13 cellular contexts compared by ENCODE assay signal in the genomic region with DNA sequence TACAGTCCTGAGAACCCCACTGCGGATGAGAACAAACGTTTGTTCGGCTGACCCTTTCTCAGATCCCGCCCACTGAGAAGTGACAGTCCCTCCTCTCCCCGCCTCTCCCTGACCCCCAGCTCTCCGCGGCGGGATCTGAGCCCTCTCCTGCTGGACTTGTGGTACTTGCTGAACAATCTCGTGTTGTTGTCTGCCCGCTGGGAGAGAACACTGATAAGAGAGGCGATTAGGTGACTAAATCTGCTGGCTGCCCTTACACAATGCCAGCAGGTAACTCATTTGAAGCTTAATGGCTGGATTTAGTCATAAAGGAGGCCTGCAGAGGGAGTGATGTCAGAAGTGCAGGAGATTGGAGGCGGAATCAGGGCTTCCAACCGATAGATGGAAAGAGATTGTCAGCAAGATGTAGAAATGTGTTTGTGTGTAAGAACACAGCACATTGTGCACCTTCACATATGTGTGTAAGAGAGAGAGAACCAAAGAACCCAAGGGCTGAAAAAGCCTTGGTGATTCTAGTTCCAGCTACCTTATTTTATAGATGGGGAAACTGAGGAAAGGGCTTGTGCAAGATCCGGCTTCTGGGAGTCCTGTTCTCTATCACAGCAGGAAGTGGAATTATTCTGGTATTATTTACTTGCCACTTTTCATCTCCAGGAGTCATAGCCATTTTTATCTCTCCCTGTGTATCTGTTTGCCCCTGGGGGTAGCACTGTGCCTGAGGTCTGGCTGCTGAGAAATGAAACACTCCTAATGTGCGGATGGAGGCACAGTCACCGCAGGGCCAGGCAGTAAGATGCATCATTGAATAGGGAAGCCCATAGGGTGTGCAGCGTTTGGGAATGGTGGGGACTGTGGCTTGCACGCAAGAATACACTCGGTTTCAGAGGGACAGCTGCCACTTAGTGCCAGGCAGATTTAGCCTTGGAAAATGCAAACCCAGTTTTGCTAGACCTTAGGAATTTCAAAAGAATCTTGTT.
DNase-seq lines count a peak whose midpoint lies in the region; TF ChIP-seq lines count a peak whose summit lies in the region.
"Had no signal": no experiment of that assay in that cellular context is flagged by ENCODE, and none has a peak within 500 bp of the region (broad histone marks: within the 10 kb centered on the region; RNA-seq: fewer than 3 reads in every experiment).

No MANE protein-coding gene starts in this region.

- peak overlapping the region; percentile 37 for H3K9ac ChIP-seq in iPS-15b (ENCODE audit: low read depth, low read length)

- H3K36me3 ChIP-seq in HEK293 (ENCODE audit: control insufficient read depth in 2 of 2, insufficient read depth in 1 of 2, low read length in 2 of 2), result no peaks in the 10 kb centered on the region
- no peaks in the 10 kb centered on the region for H3K36me3 ChIP-seq in iPS-15b (ENCODE audit: control insufficient read depth, insufficient read depth, low read length)
- no peaks in the 10 kb centered on the region for H3K36me3 ChIP-seq in WERI-Rb-1
- H3K36me3 ChIP-seq: lower lobe of right lung had no signal

- TF ChIP-seq CTCF in HEK293 (tag by site-specific recombination; IDR thresholded peaks at IDR 0.05) (peak; percentile 34; the same call in 1 of the 2 replicates), RWPE1 (conservative IDR thresholded peaks at IDR 0.05; ENCODE audit: low read depth) (no peak), WERI-Rb-1 (IDR thresholded peaks at IDR 0.05; ENCODE audit: low read depth, low read length) (no peak), GM10248 (IDR thresholded peaks at IDR 0.05; ENCODE audit: control extremely low read depth, extremely low read depth, low read depth, missing control alignments) (no peak)

- peak; percentile 54 for DNase-seq in RWPE1 (ENCODE audit: low spot score)
- peak; percentile 27 for DNase-seq in renal cortical epithelial cell (ENCODE audit: low read depth)
- no peak for DNase-seq in WERI-Rb-1
- DNase-seq in stimulated activated CD4-positive, alpha-beta T cell treated with anti-CD3 and anti-CD28 coated beads, Interleukin-1b, Interleukin-23, amount 100 ng/mL, for 48 hours, result no peak
- no peak for DNase-seq in GM10248 (ENCODE audit: extremely low spot score)
- no peak for DNase-seq in Kasumi-1 (lab: John Stamatoyannopoulos, UW)
- DNase-seq: CD4-positive, CD25-positive, alpha-beta regulatory T cell; effector memory CD4-positive, alpha-beta T cell; lower lobe of right lung; stimulated activated CD4-positive, alpha-beta T cell treated with anti-CD3 and anti-CD28 coated beads, Interleukin-4, amount 100 ng/mL, for 4 hours; stimulated activated naive CD8-positive, alpha-beta T cell treated with anti-CD3 and anti-CD28 coated beads, Interleukin-15, amount 100 ng/mL, for 72 hours had no signal

- H3K27ac ChIP-seq in HEK293 (ENCODE audit: extremely low read depth, low read depth, low read length) (peak overlapping the region; percentile 49; the same call in 1 of the 2 replicates), RWPE1 (no peak overlapping the region), WERI-Rb-1 (no peak overlapping the region)
- H3K27ac ChIP-seq: lower lobe of right lung had no signal

- no peaks in the 10 kb centered on the region for H3K9me3 ChIP-seq in HEK293 (ENCODE audit: control insufficient read depth, insufficient read depth, low read depth, low read length)
- H3K9me3 ChIP-seq in iPS-15b (ENCODE audit: control insufficient read depth, insufficient read depth, low read length), result no peaks in the 10 kb centered on the region
- H3K9me3 ChIP-seq in WERI-Rb-1 (ENCODE audit: severe bottlenecking), result peaks cover 3% of the 10 kb centered on the region
- H3K9me3 ChIP-seq: lower lobe of right lung had no signal

- POLR2A ChIA-PET in HEK293 (lab: Yijun Ruan, JAX), result interaction anchor here (0.6 kb wide), 1 partner anchor 21 kb away, joined by 3 read pairs; no protein-coding TSS in a partner anchor
- POLR2A ChIA-PET in RWPE1 (lab: Yijun Ruan, JAX; ENCODE audit: low non-redundant PET), result no interaction called here
- POLR2A ChIA-PET in GM10248 (lab: Yijun Ruan, JAX), result no interaction called here

- peaks cover 16% of the 10 kb centered on the region for H3K4me1 ChIP-seq in HEK293 (ENCODE audit: control insufficient read depth, insufficient read depth, low read length)
- peaks cover 11% of the 10 kb centered on the region for H3K4me1 ChIP-seq in iPS-15b (ENCODE audit: control insufficient read depth, insufficient read depth, low read length)
- H3K4me1 ChIP-seq: lower lobe of right lung had no signal

- H3K27me3 ChIP-seq in iPS-15b (ENCODE audit: control insufficient read depth, insufficient read depth, low read length) (peaks cover 15% of the 10 kb centered on the region), WERI-Rb-1 (ENCODE audit: insufficient read depth, low read depth, severe bottlenecking) (peaks cover 81% of the 10 kb centered on the region)

- H3K4me3 ChIP-seq in HEK293 (ENCODE audit: low read depth, low read length) (no peak overlapping the region), iPS-15b (ENCODE audit: low read depth, low read length) (peak overlapping the region; percentile 22), WERI-Rb-1 (ENCODE audit: low read depth, low read length) (no peak overlapping the region)
- H3K4me3 ChIP-seq: lower lobe of right lung had no signal

- CTCF ChIA-PET in HEK293 (lab: Yijun Ruan, JAX) (interaction anchor here (0.6 to 0.7 kb wide), 3 partner anchors 13 to 137 kb away, joined by 3 to 5 read pairs (median 3); no protein-coding TSS in a partner anchor), RWPE1 (lab: Yijun Ruan, JAX) (interaction anchor here (0.5 to 0.8 kb wide), 2 partner anchors 25 to 238 kb away, joined by 4 read pairs; no protein-coding TSS in a partner anchor), GM10248 (lab: Yijun Ruan, JAX) (no interaction called here)

TF ChIP-seq in HEK293, 187 proteins besides CTCF, POLR2A, EP300 and RAD21 (continues in another document):
- TF ChIP-seq, protein P1, sequence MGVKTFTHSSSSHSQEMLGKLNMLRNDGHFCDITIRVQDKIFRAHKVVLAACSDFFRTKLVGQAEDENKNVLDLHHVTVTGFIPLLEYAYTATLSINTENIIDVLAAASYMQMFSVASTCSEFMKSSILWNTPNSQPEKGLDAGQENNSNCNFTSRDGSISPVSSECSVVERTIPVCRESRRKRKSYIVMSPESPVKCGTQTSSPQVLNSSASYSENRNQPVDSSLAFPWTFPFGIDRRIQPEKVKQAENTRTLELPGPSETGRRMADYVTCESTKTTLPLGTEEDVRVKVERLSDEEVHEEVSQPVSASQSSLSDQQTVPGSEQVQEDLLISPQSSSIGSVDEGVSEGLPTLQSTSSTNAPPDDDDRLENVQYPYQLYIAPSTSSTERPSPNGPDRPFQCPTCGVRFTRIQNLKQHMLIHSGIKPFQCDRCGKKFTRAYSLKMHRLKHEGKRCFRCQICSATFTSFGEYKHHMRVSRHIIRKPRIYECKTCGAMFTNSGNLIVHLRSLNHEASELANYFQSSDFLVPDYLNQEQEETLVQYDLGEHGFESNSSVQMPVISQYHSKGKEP (tag by site-specific recombination; IDR thresholded peaks at IDR 0.05), result no peak
- TF ChIP-seq ZFP37 (tag by site-specific recombination; IDR thresholded peaks at IDR 0.05) (no peak), FEZF1 (tag by site-specific recombination; IDR thresholded peaks at IDR 0.05) (peak; percentile 93), ZFHX2 (tag by site-specific recombination; conservative IDR thresholded peaks at IDR 0.05) (peak; percentile 56), ZNF629 (tag by site-specific recombination; IDR thresholded peaks at IDR 0.05) (peak; percentile 98)
- TF ChIP-seq, protein P2, sequence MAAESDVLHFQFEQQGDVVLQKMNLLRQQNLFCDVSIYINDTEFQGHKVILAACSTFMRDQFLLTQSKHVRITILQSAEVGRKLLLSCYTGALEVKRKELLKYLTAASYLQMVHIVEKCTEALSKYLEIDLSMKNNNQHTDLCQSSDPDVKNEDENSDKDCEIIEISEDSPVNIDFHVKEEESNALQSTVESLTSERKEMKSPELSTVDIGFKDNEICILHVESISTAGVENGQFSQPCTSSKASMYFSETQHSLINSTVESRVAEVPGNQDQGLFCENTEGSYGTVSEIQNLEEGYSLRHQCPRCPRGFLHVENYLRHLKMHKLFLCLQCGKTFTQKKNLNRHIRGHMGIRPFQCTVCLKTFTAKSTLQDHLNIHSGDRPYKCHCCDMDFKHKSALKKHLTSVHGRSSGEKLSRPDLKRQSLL (tag by site-specific recombination; IDR thresholded peaks at IDR 0.05), result no peak
- TF ChIP-seq, protein P3, sequence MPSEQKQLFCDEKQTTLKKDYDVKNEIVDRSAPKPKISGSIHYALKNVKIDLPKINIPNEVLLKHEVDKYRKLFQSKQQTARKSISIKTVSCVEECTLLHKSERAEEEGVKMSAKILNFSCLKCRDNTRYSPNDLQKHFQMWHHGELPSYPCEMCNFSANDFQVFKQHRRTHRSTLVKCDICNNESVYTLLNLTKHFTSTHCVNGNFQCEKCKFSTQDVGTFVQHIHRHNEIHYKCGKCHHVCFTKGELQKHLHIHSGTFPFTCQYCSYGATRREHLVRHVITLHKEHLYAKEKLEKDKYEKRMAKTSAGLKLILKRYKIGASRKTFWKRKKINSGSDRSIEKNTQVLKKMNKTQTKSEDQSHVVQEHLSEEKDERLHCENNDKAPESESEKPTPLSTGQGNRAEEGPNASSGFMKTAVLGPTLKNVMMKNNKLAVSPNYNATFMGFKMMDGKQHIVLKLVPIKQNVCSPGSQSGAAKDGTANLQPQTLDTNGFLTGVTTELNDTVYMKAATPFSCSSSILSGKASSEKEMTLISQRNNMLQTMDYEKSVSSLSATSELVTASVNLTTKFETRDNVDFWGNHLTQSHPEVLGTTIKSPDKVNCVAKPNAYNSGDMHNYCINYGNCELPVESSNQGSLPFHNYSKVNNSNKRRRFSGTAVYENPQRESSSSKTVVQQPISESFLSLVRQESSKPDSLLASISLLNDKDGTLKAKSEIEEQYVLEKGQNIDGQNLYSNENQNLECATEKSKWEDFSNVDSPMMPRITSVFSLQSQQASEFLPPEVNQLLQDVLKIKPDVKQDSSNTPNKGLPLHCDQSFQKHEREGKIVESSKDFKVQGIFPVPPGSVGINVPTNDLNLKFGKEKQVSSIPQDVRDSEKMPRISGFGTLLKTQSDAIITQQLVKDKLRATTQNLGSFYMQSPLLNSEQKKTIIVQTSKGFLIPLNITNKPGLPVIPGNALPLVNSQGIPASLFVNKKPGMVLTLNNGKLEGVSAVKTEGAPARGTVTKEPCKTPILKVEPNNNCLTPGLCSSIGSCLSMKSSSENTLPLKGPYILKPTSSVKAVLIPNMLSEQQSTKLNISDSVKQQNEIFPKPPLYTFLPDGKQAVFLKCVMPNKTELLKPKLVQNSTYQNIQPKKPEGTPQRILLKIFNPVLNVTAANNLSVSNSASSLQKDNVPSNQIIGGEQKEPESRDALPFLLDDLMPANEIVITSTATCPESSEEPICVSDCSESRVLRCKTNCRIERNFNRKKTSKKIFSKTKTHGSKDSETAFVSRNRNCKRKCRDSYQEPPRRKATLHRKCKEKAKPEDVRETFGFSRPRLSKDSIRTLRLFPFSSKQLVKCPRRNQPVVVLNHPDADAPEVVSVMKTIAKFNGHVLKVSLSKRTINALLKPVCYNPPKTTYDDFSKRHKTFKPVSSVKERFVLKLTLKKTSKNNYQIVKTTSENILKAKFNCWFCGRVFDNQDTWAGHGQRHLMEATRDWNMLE (tag by site-specific recombination; conservative IDR thresholded peaks at IDR 0.05; ENCODE audit: low read depth), result peak; percentile 44

Comparison
In these comparisons a context has a peak if more than half of its experiments do, and no peak if none do; other contexts are left out.
1. DNase-seq: peak in RWPE1 (single experiment) and renal cortical epithelial cell (single experiment); none in WERI-Rb-1 (single experiment), stimulated activated CD4-positive, alpha-beta T cell treated with anti-CD3 and anti-CD28 coated beads, Interleukin-1b, Interleukin-23, amount 100 ng/mL, for 48 hours (single experiment), GM10248 (single experiment) and Kasumi-1 (0 of 2).